8 cellular contexts compared by ENCODE assay signal in the genomic region with DNA sequence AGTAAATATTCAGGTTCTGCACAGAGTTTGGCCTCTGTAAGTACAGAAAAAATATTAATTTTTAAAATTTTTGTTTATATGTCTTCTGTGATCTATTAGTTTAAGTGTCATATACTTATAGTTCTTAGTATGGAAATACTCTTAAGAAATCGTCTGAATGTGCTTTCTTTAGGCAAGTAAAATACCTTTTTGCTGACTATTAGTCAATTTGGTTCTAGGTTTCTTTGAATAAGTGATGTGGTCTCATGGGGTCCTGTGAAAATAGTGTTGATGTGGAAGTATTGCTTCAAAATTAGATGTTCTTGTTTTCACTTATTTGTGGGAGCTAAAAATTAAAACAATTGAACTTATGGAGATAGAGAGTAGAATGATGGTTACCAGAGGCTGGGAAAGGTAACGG.
"Had no signal": no experiment of that assay in that cellular context is flagged by ENCODE, and none has a peak within 500 bp of the region (broad histone marks: within the 10 kb centered on the region; RNA-seq: fewer than 3 reads in every experiment).

No MANE protein-coding gene starts in this region.

- H3K9me3 Mint-ChIP-seq: GM23338, H9 had no signal

- H3K9ac ChIP-seq: KMS-11 had no signal

- H2AFZ ChIP-seq: GM23338 had no signal

- ATAC-seq: GM23338 had no signal

- H3K4me3 ChIP-seq: GM23338 had no signal

- H3K4me3 Mint-ChIP-seq: GM23338, H9 had no signal

- H3K4me1 Mint-ChIP-seq: GM23338, H9 had no signal

- H3K27ac ChIP-seq: KMS-11 had no signal

- FAIRE-seq: H1, H54, HTR-8/SVneo had no signal

- H3K27ac Mint-ChIP-seq: GM23338, H9 had no signal

- H3K4me2 ChIP-seq: GM23338, KMS-11 had no signal

- DNase-seq: H9, HCEC 1CT, KBM-7 had no signal
